9 cellular contexts compared by ENCODE assay signal in the genomic region with DNA sequence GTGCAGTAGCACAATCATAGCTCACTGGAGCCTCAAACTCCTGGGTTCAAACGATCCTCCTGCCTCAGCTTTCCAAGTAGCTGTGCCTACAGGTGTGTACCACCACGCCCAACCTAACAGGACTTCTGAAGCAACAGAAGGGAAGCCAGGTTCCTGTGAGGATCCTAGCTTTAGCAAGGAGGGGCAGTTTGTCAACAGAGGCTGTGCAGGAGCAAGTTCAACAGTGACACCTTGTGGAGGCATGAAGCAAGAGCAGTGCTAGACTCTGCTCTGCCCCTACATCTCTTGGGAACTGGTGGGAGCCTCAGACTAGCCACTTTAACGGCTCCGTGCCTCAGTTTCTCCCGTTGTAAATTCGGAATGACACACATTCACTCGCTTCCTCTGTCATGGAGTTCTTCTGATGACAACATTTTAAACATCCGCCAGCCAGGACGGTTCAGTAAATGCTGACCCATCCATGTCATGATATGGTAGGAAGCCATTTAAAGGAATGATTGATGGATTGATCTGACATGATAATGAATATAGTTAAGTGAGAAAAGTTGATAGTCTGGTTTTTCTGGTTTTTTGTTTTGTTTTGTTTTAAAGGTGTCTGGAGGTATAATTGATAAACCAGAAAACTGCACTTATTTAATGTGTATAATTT.
DNase-seq lines count a peak whose midpoint lies in the region; ATAC-seq and TF ChIP-seq lines count a peak whose summit lies in the region.
"Had no signal": no experiment of that assay in that cellular context is flagged by ENCODE, and none has a peak within 500 bp of the region (broad histone marks: within the 10 kb centered on the region; RNA-seq: fewer than 3 reads in every experiment).

No MANE protein-coding gene starts in this region.

- no peak for TF ChIP-seq POLR2A in gastroesophageal sphincter (IDR thresholded peaks at IDR 0.05)

- no peaks in the 10 kb centered on the region for H3K36me3 ChIP-seq in gastroesophageal sphincter

- ATAC-seq in stimulated activated naive CD8-positive, alpha-beta T cell treated with anti-CD3 and anti-CD28 coated beads, Interleukin-15, Interleukin-2, amounts not matched to agents 100 U/mL and 50 U/mL, for 24 hours, result no peak
- ATAC-seq in gastroesophageal sphincter (no peak), GM21717 (IDR thresholded peaks at IDR 0.05; ENCODE audit: unreplicated experiment) (no peak)
- ATAC-seq: effector memory CD8-positive, alpha-beta T cell had no signal

- H3K27ac ChIP-seq in gastroesophageal sphincter, result no peak overlapping the region

- no peaks in the 10 kb centered on the region for H3K27me3 ChIP-seq in gastroesophageal sphincter

- H3K4me3 ChIP-seq in AG10803 (ENCODE audit: low read length), result no peak overlapping the region
- no peak overlapping the region for H3K4me3 ChIP-seq in GM12864 (ENCODE audit: low read depth, low read length)
- H3K4me3 ChIP-seq in cardiac fibroblast (replicated peaks in 1 of 2; ENCODE audit: low read depth in 2 of 2, low read length in 2 of 2), result no peak overlapping the region
- no peak overlapping the region for H3K4me3 ChIP-seq in gastroesophageal sphincter

- WGBS in gastroesophageal sphincter (ENCODE audit: low coverage in 1 of 2), 2 donors, result 44% methylated on average over 7 of the region's 9 CpGs; no CpG with 5 or more reads in 1 of the 2 donors

- no peak for TF ChIP-seq EP300 in gastroesophageal sphincter (IDR thresholded peaks at IDR 0.05)

- H3K4me1 ChIP-seq in gastroesophageal sphincter, result peaks cover 0 to 15% (median 0%) of the 10 kb centered on the region in 3 donors

- TF ChIP-seq CTCF in AG10803 (conservative IDR thresholded peaks at IDR 0.05; ENCODE audit: low read length) (peak; percentile 46), GM12864 (IDR thresholded peaks at IDR 0.05; ENCODE audit: low read depth, low read length, missing control alignments) (peak; percentile 74), cardiac fibroblast (IDR thresholded peaks at IDR 0.05; ENCODE audit: low read depth, low read length) (peak; percentile 60), gastroesophageal sphincter (IDR thresholded peaks at IDR 0.05) (peak in 1 of 4 experiments; percentile 34)

- peak; percentile 8 for DNase-seq in AG10803 (ENCODE audit: low read depth)
- DNase-seq in GM12864 (ENCODE audit: low read depth), result no peak
- DNase-seq in NCI-H748 (lab: John Stamatoyannopoulos, UW; ENCODE audit: unreplicated experiment), result peak; percentile 81
- DNase-seq in cardiac fibroblast (ENCODE audit: low read depth in 2 of 2), result peak in 1 of 2 donors; percentile 52
- peak; percentile 41 for DNase-seq in stimulated activated naive CD8-positive, alpha-beta T cell treated with anti-CD3 and anti-CD28 coated beads, Interleukin-15, Interleukin-2, amounts not matched to agents 100 U/mL and 50 U/mL, for 24 hours
- DNase-seq in GDM1 (lab: John Stamatoyannopoulos, UW), result no peak

- H3K9me3 ChIP-seq in gastroesophageal sphincter, result peaks cover 0 to 17% (median 0%) of the 10 kb centered on the region in 3 donors

Comparison
In these comparisons a context has a peak if more than half of its experiments do, and no peak if none do; other contexts are left out.
1. DNase-seq: peak in AG10803 (single experiment), NCI-H748 (single experiment) and stimulated activated naive CD8-positive, alpha-beta T cell treated with anti-CD3 and anti-CD28 coated beads, Interleukin-15, Interleukin-2, amounts not matched to agents 100 U/mL and 50 U/mL, for 24 hours (single experiment); none in GM12864 (single experiment) and GDM1 (single experiment).